Comparison of ENCODE assay signal across 8 cellular contexts in genomic region chr11:93662177-93662575, GRCh38. TPM values are rescaled to one million over a fixed set of nuclear protein-coding genes. Genes with fewer than 3 reads are reported as not detected.
DNase-seq lines count a peak whose midpoint lies in the region; ATAC-seq and TF ChIP-seq lines count a peak whose summit lies in the region.

No MANE protein-coding gene starts in this region.

- H3K4me1 ChIP-seq in suprapubic skin, result peaks cover 14% of the 10 kb centered on the region

- no peaks in the 10 kb centered on the region for H3K9me3 ChIP-seq in suprapubic skin

- H3K27me3 ChIP-seq in suprapubic skin, result no peaks in the 10 kb centered on the region

- H3K4me3 ChIP-seq in iPS-11a (ENCODE audit: low read depth, low read length) (peak overlapping the region; percentile 87), suprapubic skin (peak overlapping the region; percentile 71)

- DNase-seq in NCI-H748 (lab: John Stamatoyannopoulos, UW; ENCODE audit: unreplicated experiment) (peak; percentile 30), NCI-H748 treated with DMSO at 0.1 percent for 48 hours (lab: John Stamatoyannopoulos, UW) (no peak), suprapubic skin (ENCODE audit: low spot score in 2 of 2) (no peak), pons (ENCODE audit: low spot score) (no peak)

- WGBS in suprapubic skin, result 20% methylated on average over 4 of the region's 4 CpGs

- TF ChIP-seq EP300 in suprapubic skin (IDR thresholded peaks at IDR 0.05), result no peak

- no peak for TF ChIP-seq POLR2A in suprapubic skin (IDR thresholded peaks at IDR 0.05)

- peaks cover 9% of the 10 kb centered on the region for H3K36me3 ChIP-seq in suprapubic skin

- H3K27ac ChIP-seq in VCaP (peak overlapping the region; percentile 88), suprapubic skin (peak overlapping the region; percentile 69)

- TF ChIP-seq CTCF in VCaP (conservative IDR thresholded peaks at IDR 0.05) (no peak), suprapubic skin (IDR thresholded peaks at IDR 0.05) (no peak)

- peak; percentile 12 for ATAC-seq in HG02938 (IDR thresholded peaks at IDR 0.05; ENCODE audit: unreplicated experiment)
- ATAC-seq in HG03521 (IDR thresholded peaks at IDR 0.05; ENCODE audit: unreplicated experiment), result no peak

RNA-seq across cellular contexts. Expression of gene CEP295, which starts 0.7 kb away (rescaled TPM):
- total RNA-seq in suprapubic skin, result 10 to 100 TPM in 3 of 4 donors, 1 to 10 TPM in 1; 8.6 to 22.8 (median 11.3) TPM
